Comparison of ENCODE assay signal across 2 cellular contexts in the genomic region with DNA sequence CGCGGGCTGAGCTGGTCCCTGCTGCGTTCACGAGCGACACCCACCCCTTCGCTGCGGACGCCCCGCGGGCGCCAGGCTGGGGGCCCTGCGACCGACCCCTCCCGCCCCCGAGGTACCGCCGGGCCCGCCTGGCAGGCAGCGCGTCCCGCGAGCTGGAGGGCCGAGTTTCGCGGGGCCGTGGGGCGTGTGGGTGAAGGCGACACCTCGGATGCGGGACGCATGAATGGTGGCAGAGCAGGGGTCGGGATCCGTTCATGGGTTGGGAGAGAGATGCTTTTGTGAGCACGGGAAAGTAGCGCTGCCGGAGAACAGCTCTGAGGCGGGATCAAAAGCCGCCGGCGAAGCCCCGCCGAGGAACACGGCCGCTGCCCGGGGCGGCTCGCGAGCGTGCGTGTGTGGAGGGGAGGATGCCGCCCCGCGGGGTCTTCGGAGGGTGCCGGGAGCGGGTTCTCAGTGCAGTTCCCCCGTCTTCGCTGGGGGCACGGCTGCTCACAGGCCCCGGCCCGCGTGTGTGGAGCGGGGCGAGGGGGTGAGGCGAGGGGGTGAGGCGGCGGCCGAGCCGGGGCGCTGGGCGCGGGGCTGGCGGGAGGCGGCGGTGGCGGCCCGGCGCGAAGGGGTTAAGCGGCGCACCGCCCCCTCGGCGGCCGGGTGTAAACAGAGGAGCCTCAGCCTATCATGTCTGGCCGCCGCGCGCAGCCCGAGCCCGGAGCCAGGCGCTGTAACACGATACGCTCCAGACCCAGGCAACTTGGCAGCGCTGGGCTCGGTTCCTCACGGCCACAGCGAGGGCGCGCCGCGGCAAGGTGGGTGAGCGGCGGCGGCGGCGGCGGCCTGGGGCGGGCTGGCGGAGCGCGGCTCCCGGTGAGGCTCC.
A peak's percentile ranks its signal among the peaks of the same experiment; 100 is the strongest.
TF ChIP-seq lines count a peak whose summit lies in the region.

No MANE protein-coding gene starts in this region.

TF ChIP-seq in SK-N-SH, 30 proteins besides CTCF, POLR2A, EP300 and RAD21 (continued from another document and continues in another):
- TF ChIP-seq NFIC (IDR thresholded peaks at IDR 0.05; ENCODE audit: borderline replicate concordance) (peak; percentile 43; the same call in 1 of the 2 replicates), GATA2 (CRISPR knock-in tag; IDR thresholded peaks at IDR 0.05) (no peak), RFX5 (IDR thresholded peaks at IDR 0.05; ENCODE audit: low read length) (no peak), SMC3 (IDR thresholded peaks at IDR 0.05; ENCODE audit: low read depth, low read length) (no peak; the same call in 1 of the 2 replicates), ELF1 (IDR thresholded peaks at IDR 0.05) (no peak), FOXM1 (IDR thresholded peaks at IDR 0.05; ENCODE audit: low read depth) (no peak), NRF1 (IDR thresholded peaks at IDR 0.05; ENCODE audit: low read depth, low read length) (peak; percentile 47; the same call in 1 of the 2 replicates), FOSL2 (IDR thresholded peaks at IDR 0.05; ENCODE audit: borderline replicate concordance, low read depth) (no peak), GABPA (IDR thresholded peaks at IDR 0.05; ENCODE audit: low read depth) (no peak), POLR2AphosphoS5 (IDR thresholded peaks at IDR 0.05; ENCODE audit: low read depth, low read length) (peak; percentile 37; the same call in 1 of the 2 replicates), TAF1 (IDR thresholded peaks at IDR 0.05; ENCODE audit: borderline replicate concordance, low read depth, low read length) (peak; percentile 82), SIN3A (IDR thresholded peaks at IDR 0.05; ENCODE audit: borderline replicate concordance, low read depth, low read length) (peak; percentile 77; the same call in 1 of the 2 replicates), EZH2phosphoT487 (IDR thresholded peaks at IDR 0.05; ENCODE audit: borderline replicate concordance, low read depth) (no peak), JUND (IDR thresholded peaks at IDR 0.05) (no peak), YY1 (IDR thresholded peaks at IDR 0.05; ENCODE audit: low read depth) (no peak), MXI1 (IDR thresholded peaks at IDR 0.05; ENCODE audit: low read depth, low read length) (peak; percentile 39), TCF12 (IDR thresholded peaks at IDR 0.05) (no peak), FOXJ3 (CRISPR knock-in tag; IDR thresholded peaks at IDR 0.05) (peak; percentile 86), RCOR1 (IDR thresholded peaks at IDR 0.05; ENCODE audit: low read length) (no peak)
- TF ChIP-seq, protein P1, sequence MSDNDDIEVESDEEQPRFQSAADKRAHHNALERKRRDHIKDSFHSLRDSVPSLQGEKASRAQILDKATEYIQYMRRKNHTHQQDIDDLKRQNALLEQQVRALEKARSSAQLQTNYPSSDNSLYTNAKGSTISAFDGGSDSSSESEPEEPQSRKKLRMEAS (IDR thresholded peaks at IDR 0.05; ENCODE audit: low read depth) = no peak
- TF ChIP-seq, protein P2, sequence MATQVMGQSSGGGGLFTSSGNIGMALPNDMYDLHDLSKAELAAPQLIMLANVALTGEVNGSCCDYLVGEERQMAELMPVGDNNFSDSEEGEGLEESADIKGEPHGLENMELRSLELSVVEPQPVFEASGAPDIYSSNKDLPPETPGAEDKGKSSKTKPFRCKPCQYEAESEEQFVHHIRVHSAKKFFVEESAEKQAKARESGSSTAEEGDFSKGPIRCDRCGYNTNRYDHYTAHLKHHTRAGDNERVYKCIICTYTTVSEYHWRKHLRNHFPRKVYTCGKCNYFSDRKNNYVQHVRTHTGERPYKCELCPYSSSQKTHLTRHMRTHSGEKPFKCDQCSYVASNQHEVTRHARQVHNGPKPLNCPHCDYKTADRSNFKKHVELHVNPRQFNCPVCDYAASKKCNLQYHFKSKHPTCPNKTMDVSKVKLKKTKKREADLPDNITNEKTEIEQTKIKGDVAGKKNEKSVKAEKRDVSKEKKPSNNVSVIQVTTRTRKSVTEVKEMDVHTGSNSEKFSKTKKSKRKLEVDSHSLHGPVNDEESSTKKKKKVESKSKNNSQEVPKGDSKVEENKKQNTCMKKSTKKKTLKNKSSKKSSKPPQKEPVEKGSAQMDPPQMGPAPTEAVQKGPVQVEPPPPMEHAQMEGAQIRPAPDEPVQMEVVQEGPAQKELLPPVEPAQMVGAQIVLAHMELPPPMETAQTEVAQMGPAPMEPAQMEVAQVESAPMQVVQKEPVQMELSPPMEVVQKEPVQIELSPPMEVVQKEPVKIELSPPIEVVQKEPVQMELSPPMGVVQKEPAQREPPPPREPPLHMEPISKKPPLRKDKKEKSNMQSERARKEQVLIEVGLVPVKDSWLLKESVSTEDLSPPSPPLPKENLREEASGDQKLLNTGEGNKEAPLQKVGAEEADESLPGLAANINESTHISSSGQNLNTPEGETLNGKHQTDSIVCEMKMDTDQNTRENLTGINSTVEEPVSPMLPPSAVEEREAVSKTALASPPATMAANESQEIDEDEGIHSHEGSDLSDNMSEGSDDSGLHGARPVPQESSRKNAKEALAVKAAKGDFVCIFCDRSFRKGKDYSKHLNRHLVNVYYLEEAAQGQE (IDR thresholded peaks at IDR 0.05; ENCODE audit: low read depth, low read length) = no peak
- TF ChIP-seq, protein P3, sequence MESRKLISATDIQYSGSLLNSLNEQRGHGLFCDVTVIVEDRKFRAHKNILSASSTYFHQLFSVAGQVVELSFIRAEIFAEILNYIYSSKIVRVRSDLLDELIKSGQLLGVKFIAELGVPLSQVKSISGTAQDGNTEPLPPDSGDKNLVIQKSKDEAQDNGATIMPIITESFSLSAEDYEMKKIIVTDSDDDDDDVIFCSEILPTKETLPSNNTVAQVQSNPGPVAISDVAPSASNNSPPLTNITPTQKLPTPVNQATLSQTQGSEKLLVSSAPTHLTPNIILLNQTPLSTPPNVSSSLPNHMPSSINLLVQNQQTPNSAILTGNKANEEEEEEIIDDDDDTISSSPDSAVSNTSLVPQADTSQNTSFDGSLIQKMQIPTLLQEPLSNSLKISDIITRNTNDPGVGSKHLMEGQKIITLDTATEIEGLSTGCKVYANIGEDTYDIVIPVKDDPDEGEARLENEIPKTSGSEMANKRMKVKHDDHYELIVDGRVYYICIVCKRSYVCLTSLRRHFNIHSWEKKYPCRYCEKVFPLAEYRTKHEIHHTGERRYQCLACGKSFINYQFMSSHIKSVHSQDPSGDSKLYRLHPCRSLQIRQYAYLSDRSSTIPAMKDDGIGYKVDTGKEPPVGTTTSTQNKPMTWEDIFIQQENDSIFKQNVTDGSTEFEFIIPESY (IDR thresholded peaks at IDR 0.05; ENCODE audit: borderline replicate concordance, low read depth) = no peak
- TF ChIP-seq, protein P4, sequence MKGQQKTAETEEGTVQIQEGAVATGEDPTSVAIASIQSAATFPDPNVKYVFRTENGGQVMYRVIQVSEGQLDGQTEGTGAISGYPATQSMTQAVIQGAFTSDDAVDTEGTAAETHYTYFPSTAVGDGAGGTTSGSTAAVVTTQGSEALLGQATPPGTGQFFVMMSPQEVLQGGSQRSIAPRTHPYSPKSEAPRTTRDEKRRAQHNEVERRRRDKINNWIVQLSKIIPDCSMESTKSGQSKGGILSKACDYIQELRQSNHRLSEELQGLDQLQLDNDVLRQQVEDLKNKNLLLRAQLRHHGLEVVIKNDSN (IDR thresholded peaks at IDR 0.05; ENCODE audit: borderline replicate concordance, low read depth) = no peak
- TF ChIP-seq, protein P5, sequence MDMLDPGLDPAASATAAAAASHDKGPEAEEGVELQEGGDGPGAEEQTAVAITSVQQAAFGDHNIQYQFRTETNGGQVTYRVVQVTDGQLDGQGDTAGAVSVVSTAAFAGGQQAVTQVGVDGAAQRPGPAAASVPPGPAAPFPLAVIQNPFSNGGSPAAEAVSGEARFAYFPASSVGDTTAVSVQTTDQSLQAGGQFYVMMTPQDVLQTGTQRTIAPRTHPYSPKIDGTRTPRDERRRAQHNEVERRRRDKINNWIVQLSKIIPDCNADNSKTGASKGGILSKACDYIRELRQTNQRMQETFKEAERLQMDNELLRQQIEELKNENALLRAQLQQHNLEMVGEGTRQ (IDR thresholded peaks at IDR 0.05; ENCODE audit: borderline replicate concordance, low read depth, low read length) = no peak

TF ChIP-seq in K562, 482 proteins besides CTCF, POLR2A, EP300 and RAD21:
- TF ChIP-seq, protein P6, sequence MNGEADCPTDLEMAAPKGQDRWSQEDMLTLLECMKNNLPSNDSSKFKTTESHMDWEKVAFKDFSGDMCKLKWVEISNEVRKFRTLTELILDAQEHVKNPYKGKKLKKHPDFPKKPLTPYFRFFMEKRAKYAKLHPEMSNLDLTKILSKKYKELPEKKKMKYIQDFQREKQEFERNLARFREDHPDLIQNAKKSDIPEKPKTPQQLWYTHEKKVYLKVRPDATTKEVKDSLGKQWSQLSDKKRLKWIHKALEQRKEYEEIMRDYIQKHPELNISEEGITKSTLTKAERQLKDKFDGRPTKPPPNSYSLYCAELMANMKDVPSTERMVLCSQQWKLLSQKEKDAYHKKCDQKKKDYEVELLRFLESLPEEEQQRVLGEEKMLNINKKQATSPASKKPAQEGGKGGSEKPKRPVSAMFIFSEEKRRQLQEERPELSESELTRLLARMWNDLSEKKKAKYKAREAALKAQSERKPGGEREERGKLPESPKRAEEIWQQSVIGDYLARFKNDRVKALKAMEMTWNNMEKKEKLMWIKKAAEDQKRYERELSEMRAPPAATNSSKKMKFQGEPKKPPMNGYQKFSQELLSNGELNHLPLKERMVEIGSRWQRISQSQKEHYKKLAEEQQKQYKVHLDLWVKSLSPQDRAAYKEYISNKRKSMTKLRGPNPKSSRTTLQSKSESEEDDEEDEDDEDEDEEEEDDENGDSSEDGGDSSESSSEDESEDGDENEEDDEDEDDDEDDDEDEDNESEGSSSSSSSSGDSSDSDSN (IDR thresholded peaks at IDR 0.05; ENCODE audit: borderline replicate concordance in 1 of 2, low read depth in 2 of 2, low read length in 2 of 2) = peak in 1 of 2 experiments; percentile 34; a peak in 1 of 4 replicates
- TF ChIP-seq ZNF143 (CRISPR knock-in tag; IDR thresholded peaks at IDR 0.05) (no peak), RAD51 (IDR thresholded peaks at IDR 0.05; ENCODE audit: borderline replicate concordance, low read depth) (no peak), CXXC5 (CRISPR knock-in tag; IDR thresholded peaks at IDR 0.05) (peak; percentile 20; the same call in 1 of the 2 replicates), RBM14 (IDR thresholded peaks at IDR 0.05; ENCODE audit: borderline replicate concordance, insufficient read depth, low read depth, low read length) (no peak), GATA2 (CRISPR knock-in tag; IDR thresholded peaks at IDR 0.05) (no peak), PHF21A (IDR thresholded peaks at IDR 0.05; ENCODE audit: borderline replicate concordance, low read depth) (no peak), HDAC6 (IDR thresholded peaks at IDR 0.05; ENCODE audit: low read depth, low read length) (no peak)
